Comparison of ENCODE assay signal across 9 cellular contexts in the genomic region with DNA sequence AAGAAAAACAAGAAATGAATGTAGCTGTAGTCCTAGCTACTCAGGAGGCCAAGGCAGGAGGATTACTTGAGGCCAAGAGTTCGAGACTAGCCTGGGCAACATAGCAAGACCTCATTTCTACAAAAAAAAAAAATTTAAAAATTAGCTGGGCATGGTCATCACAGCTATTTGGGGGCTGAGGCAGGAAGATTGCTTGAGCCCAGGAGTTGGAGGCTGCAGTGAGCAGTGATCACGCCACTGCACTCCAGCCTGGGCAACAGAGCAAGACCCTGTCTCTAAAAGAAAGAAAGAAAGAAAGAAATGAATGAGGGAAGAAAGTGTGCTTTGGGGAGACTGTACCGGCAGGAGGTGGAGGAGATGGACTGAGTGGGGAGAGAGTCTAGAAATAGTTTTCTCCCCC. TPM values are rescaled to one million over a fixed set of nuclear protein-coding genes. Genes with fewer than 3 reads are reported as not detected.
DNase-seq lines count a peak whose midpoint lies in the region; ATAC-seq, FAIRE-seq and TF ChIP-seq lines count a peak whose summit lies in the region.
"Not testable (repeated sequence)": the region's sequence is repeated elsewhere in the genome, so short reads cannot be mapped to it uniquely, and the experiment has no call there.
"Had no signal": no experiment of that assay in that cellular context is flagged by ENCODE, and none has a peak within 500 bp of the region (broad histone marks: within the 10 kb centered on the region; RNA-seq: fewer than 3 reads in every experiment).

No MANE protein-coding gene starts in this region.

- H3K4me3 ChIP-seq in AG04450 (ENCODE audit: low read depth, low read length), result 0 out of 2 replicates have a peak overlapping the region, but pooled peaks have one; percentile 3
- H3K4me3 ChIP-seq in IMR-90 (ENCODE audit: insufficient read depth, low read depth, low read length); adrenal gland; H1 (ENCODE audit: extremely low read depth in 1 of 4, insufficient read depth in 2 of 4, low read depth in 3 of 4, low read length in 4 of 4); stomach smooth muscle (ENCODE audit: low read length in 2 of 2): not testable (repeated sequence)
- peak overlapping the region in 1 of 3 experiments; percentile 47 for H3K4me3 ChIP-seq in keratinocyte (ENCODE audit: control insufficient read depth in 2 of 3, extremely low read depth in 1 of 3, insufficient read depth in 2 of 3, low read depth in 1 of 3, low read length in 3 of 3)
- H3K4me3 ChIP-seq in neutrophil (ENCODE audit: low read depth in 1 of 2, low read length in 1 of 2), result peak overlapping the region; percentile 18 to 28

- not testable (repeated sequence) for H3K9ac ChIP-seq in IMR-90 (ENCODE audit: low read depth, low read length); H1 (replicated peaks in 1 of 4; ENCODE audit: extremely low read depth in 1 of 4, low read depth in 3 of 4, low read length in 3 of 4); stomach smooth muscle (ENCODE audit: low read length in 2 of 2)
- peak overlapping the region; percentile 75 for H3K9ac ChIP-seq in keratinocyte (ENCODE audit: control insufficient read depth, extremely low read depth, insufficient read depth, low read length)

- H3K23me2 ChIP-seq in H1 (ENCODE audit: low read depth, low read length), result not testable (repeated sequence)

- intact Hi-C loops in IMR-90 (cut with micrococcal nuclease); adrenal gland (cut with DNase I): not testable (repeated sequence)

- H3K9me3 Mint-ChIP-seq in T-helper 1 cell treated with Interleukin-12 subunit alpha and Interleukin-12 subunit beta and Interleukin-4 antibody, amounts not matched to agents 30 μg/mL and 1 μg/mL, for 36 hours, result not testable (repeated sequence)

- not testable (repeated sequence) for TF ChIP-seq RAD21 in IMR-90 (IDR thresholded peaks at IDR 0.05; ENCODE audit: low read length); H1 (IDR thresholded peaks at IDR 0.05 in 1 of 2, conservative IDR thresholded peaks at IDR 0.05 in 1 of 2; ENCODE audit: low read depth in 2 of 2, low read length in 2 of 2)

- H2AFZ ChIP-seq in IMR-90 (replicated peaks; ENCODE audit: low read length, poor library complexity) (peak overlapping the region; percentile 87), H1 (ENCODE audit: low read length) (peak overlapping the region; percentile 100; the same call in 1 of the 2 replicates), keratinocyte (ENCODE audit: control insufficient read depth, low read length) (peak overlapping the region; percentile 59)

- peak overlapping the region; percentile 93 for H2BK120ac ChIP-seq in IMR-90 (ENCODE audit: low read depth, low read length)
- not testable (repeated sequence) for H2BK120ac ChIP-seq in H1 (replicated peaks; ENCODE audit: low read depth, low read length)

- not testable (repeated sequence) for H3K27me3 Mint-ChIP-seq in T-helper 1 cell treated with Interleukin-12 subunit alpha and Interleukin-12 subunit beta and Interleukin-4 antibody, amounts not matched to agents 30 μg/mL and 1 μg/mL, for 36 hours (ENCODE audit: low read depth)

- H3K27ac Mint-ChIP-seq in T-helper 1 cell treated with Interleukin-12 subunit alpha and Interleukin-12 subunit beta and Interleukin-4 antibody, amounts not matched to agents 30 μg/mL and 1 μg/mL, for 36 hours, result peak overlapping the region; percentile 95

- H3K18ac ChIP-seq in IMR-90 (ENCODE audit: low read depth, low read length), result peak overlapping the region; percentile 76
- H3K18ac ChIP-seq in H1 (ENCODE audit: extremely low read depth, low read length), result not testable (repeated sequence)

- in situ Hi-C loops in IMR-90 (cut with MboI; ENCODE audit: low sequenced_read_pairs), result not testable (repeated sequence)

- H3K27me3 ChIP-seq in AG04450 (ENCODE audit: control insufficient read depth, insufficient read depth, low read length); IMR-90 (ENCODE audit: control insufficient read depth, insufficient read depth, low read length); adrenal gland; H1 (replicated peaks in 1 of 4; ENCODE audit: control insufficient read depth in 3 of 4, extremely low read depth in 1 of 4, insufficient read depth in 3 of 4, low read length in 3 of 4); keratinocyte (ENCODE audit: control insufficient read depth, extremely low read depth, insufficient read depth, low read length); neutrophil; stomach smooth muscle (ENCODE audit: control insufficient read depth in 1 of 2, insufficient read depth in 2 of 2, low read length in 2 of 2): not testable (repeated sequence)

- not testable (repeated sequence) for H3K36me3 Mint-ChIP-seq in T-helper 1 cell treated with Interleukin-12 subunit alpha and Interleukin-12 subunit beta and Interleukin-4 antibody, amounts not matched to agents 30 μg/mL and 1 μg/mL, for 36 hours (ENCODE audit: low read depth)

- WGBS in IMR-90 (ENCODE audit: extremely low coverage in 2 of 2, insufficient read length in 1 of 2), 2 experiments, result no CpG with 5 or more reads among the region's 3 CpGs
- 72 to 80% (median 78%) methylated on average over 3 of the region's 3 CpGs for WGBS in adrenal gland, 4 donors
- WGBS in H1 (ENCODE audit: extremely low coverage in 1 of 2, insufficient coverage in 1 of 2, insufficient read length in 1 of 2, insufficient replicate concordance in 2 of 2, low coverage in 1 of 2, low lambda C conversion rate in 2 of 2, missing lambda C conversion rate in 1 of 2), 2 experiments, result 86% methylated on average over 3 of the region's 3 CpGs; no CpG with 5 or more reads in 1 of the 2 experiments

- H4K5ac ChIP-seq in IMR-90 (ENCODE audit: low read depth, low read length), result peak overlapping the region; percentile 95
- not testable (repeated sequence) for H4K5ac ChIP-seq in H1 (ENCODE audit: insufficient read length, low read depth, low read length)

- not testable (repeated sequence) for H4K20me1 ChIP-seq in IMR-90 (ENCODE audit: insufficient read depth, low read length); H1 (replicated peaks in 1 of 2; ENCODE audit: control insufficient read depth in 1 of 2, insufficient read depth in 2 of 2, low read length in 2 of 2); keratinocyte (ENCODE audit: control insufficient read depth, extremely low read depth, insufficient read depth, low read length)

- not testable (repeated sequence) for TF ChIP-seq CTCF in AG04450 (IDR thresholded peaks at IDR 0.05; ENCODE audit: low read depth, low read length); IMR-90 (conservative IDR thresholded peaks at IDR 0.05; ENCODE audit: low read depth, low read length); adrenal gland (IDR thresholded peaks at IDR 0.05); H1 (IDR thresholded peaks at IDR 0.05; ENCODE audit: control extremely low read depth in 1 of 3, insufficient read depth in 1 of 3, low read depth in 1 of 3, low read length in 3 of 3); keratinocyte (optimal IDR thresholded peaks at IDR 0.05 in 1 of 3, IDR thresholded peaks at IDR 0.05 in 1 of 3, conservative IDR thresholded peaks at IDR 0.05 in 1 of 3; ENCODE audit: extremely low read depth in 1 of 3, insufficient read depth in 2 of 3, low read length in 3 of 3); neutrophil (IDR thresholded peaks at IDR 0.05)

- dilution Hi-C loops in IMR-90 (cut with HindIII; ENCODE audit: low sequenced_read_pairs, unreplicated experiment); keratinocyte (cut with MboI; ENCODE audit: extremely low pct_ligation_motif_present, low sequenced_read_pairs): not testable (repeated sequence)

- H3K4me1 ChIP-seq in IMR-90 (ENCODE audit: control insufficient read depth, insufficient read depth, low read length), result peaks cover 15% of the 10 kb centered on the region
- H3K4me1 ChIP-seq in adrenal gland (replicated peaks in 1 of 2), result peaks cover 11 to 36% of the 10 kb centered on the region in 2 donors
- peaks cover 9 to 13% (median 9%) of the 10 kb centered on the region in 4 experiments for H3K4me1 ChIP-seq in H1 (replicated peaks in 1 of 4; ENCODE audit: control insufficient read depth in 3 of 4, insufficient read depth in 4 of 4, low read length in 3 of 4)
- peaks cover 28% of the 10 kb centered on the region for H3K4me1 ChIP-seq in keratinocyte (ENCODE audit: control insufficient read depth, extremely low read depth, insufficient read depth, low read length)
- H3K4me1 ChIP-seq in neutrophil (ENCODE audit: control insufficient read depth in 1 of 2, insufficient read depth in 1 of 2, low read depth in 1 of 2, low read length in 1 of 2), result peaks cover 28 to 30% of the 10 kb centered on the region in 2 experiments
- peaks cover 23% of the 10 kb centered on the region for H3K4me1 ChIP-seq in stomach smooth muscle (ENCODE audit: control insufficient read depth, insufficient read depth, low read length)

- H3K9me3 ChIP-seq in AG04450 (ENCODE audit: control insufficient read depth, insufficient read depth, low read length); IMR-90 (ENCODE audit: control insufficient read depth, insufficient read depth, low read length); adrenal gland (replicated peaks in 1 of 3); H1 (ENCODE audit: insufficient read depth in 2 of 2, low read depth in 1 of 2, low read length in 1 of 2); keratinocyte (ENCODE audit: control insufficient read depth, low read depth, low read length); neutrophil; stomach smooth muscle (ENCODE audit: control insufficient read depth in 2 of 2, low read length in 2 of 2): not testable (repeated sequence)

- H2AK9ac ChIP-seq in IMR-90 (replicated peaks; ENCODE audit: low read depth, low read length, poor library complexity), result not testable (repeated sequence)

- H3K23ac ChIP-seq in IMR-90 (ENCODE audit: low read depth, low read length), result peak overlapping the region; percentile 31; the same call in 1 of the 2 replicates
- H3K23ac ChIP-seq in H1 (ENCODE audit: insufficient read length), result not testable (repeated sequence)

- H2BK12ac ChIP-seq in H1 (ENCODE audit: low read depth, low read length), result peak overlapping the region; percentile 60; the same call in 1 of the 2 replicates

- H2BK20ac ChIP-seq in IMR-90 (ENCODE audit: low read depth, low read length) (peak overlapping the region; percentile 22; the same call in 1 of the 2 replicates), H1 (ENCODE audit: low read length) (0 out of 2 replicates have a peak overlapping the region, but pooled peaks have one; percentile 15)

- H4K91ac ChIP-seq in IMR-90 (ENCODE audit: insufficient read depth, low read depth, low read length), result peak overlapping the region; percentile 99
- H4K91ac ChIP-seq in H1 (replicated peaks; ENCODE audit: insufficient read length, low read length), result not testable (repeated sequence)

- peak overlapping the region; percentile 65 for H3K4me3 Mint-ChIP-seq in T-helper 1 cell treated with Interleukin-12 subunit alpha and Interleukin-12 subunit beta and Interleukin-4 antibody, amounts not matched to agents 30 μg/mL and 1 μg/mL, for 36 hours

- peak overlapping the region; percentile 90 to 98 for H4K8ac ChIP-seq in IMR-90 (ENCODE audit: low read depth in 2 of 2, low read length in 2 of 2)
- H4K8ac ChIP-seq in H1 (ENCODE audit: extremely low read depth, insufficient read depth, low read length), result not testable (repeated sequence)

- H3K14ac ChIP-seq in IMR-90 (replicated peaks; ENCODE audit: low read depth, low read length), result peak overlapping the region; percentile 65
- H3K14ac ChIP-seq in H1 (ENCODE audit: insufficient read length), result not testable (repeated sequence)

- BruUV-seq in IMR-90 (replicated peaks; lab: Mats Ljungman, UMichigan), result not testable (repeated sequence)

- 0 out of 2 replicates have a peak overlapping the region, but pooled peaks have one; percentile 45 for H2AK5ac ChIP-seq in IMR-90 (ENCODE audit: low read depth, low read length)
- not testable (repeated sequence) for H2AK5ac ChIP-seq in H1 (ENCODE audit: low read depth, low read length)

- not testable (repeated sequence) for H3K79me2 ChIP-seq in H1 (ENCODE audit: control insufficient read depth in 1 of 2, insufficient read depth in 2 of 2, low read length in 2 of 2); keratinocyte (ENCODE audit: control insufficient read depth, insufficient read depth, low read length)

- not testable (repeated sequence) for ATAC-seq in IMR-90 (ENCODE audit: low read depth)

- CTCF ChIA-PET in AG04450 (lab: Charles Lee); IMR-90 (lab: Yijun Ruan, JAX): not testable (repeated sequence)
- CTCF ChIA-PET in H1 (lab: Charles Lee; ENCODE audit: partially characterized antibody), result interaction anchor here (0.7 to 1.0 kb wide), 4 partner anchors 24 to 65 kb away, joined by 3 to 5 read pairs (median 3); no protein-coding TSS in a partner anchor

- POLR2A ChIA-PET in AG04450 (lab: Yijun Ruan, JAX); IMR-90 (lab: Charles Lee; ENCODE audit: unreplicated experiment): not testable (repeated sequence)
- POLR2A ChIA-PET in H1 (lab: Charles Lee; ENCODE audit: partially characterized antibody), result interaction anchor here (0.6 to 1.3 kb wide), 5 partner anchors 11 to 44 kb away, joined by 3 to 7 read pairs (median 4); no protein-coding TSS in a partner anchor

- peak overlapping the region; percentile 93 for H3K4ac ChIP-seq in IMR-90 (ENCODE audit: low read depth, low read length)
- not testable (repeated sequence) for H3K4ac ChIP-seq in H1 (replicated peaks; ENCODE audit: insufficient read length, low read depth, low read length)

- not testable (repeated sequence) for TF ChIP-seq POLR2A in IMR-90 (IDR thresholded peaks at IDR 0.05; ENCODE audit: low read depth, low read length); adrenal gland (IDR thresholded peaks at IDR 0.05); H1 (IDR thresholded peaks at IDR 0.05; ENCODE audit: control extremely low read depth in 1 of 2, low read depth in 2 of 2, low read length in 2 of 2)

- H3K27ac ChIP-seq in AG04450 (ENCODE audit: low read depth, low read length), result peak overlapping the region; percentile 95
- peak overlapping the region; percentile 51; the same call in 1 of the 2 replicates for H3K27ac ChIP-seq in IMR-90 (ENCODE audit: insufficient read depth, low read length)
- H3K27ac ChIP-seq in adrenal gland, result peak overlapping the region in 4 of 5 donors; percentile 34 to 90 (median 87)
- H3K27ac ChIP-seq in H1 (ENCODE audit: low read depth, low read length), result not testable (repeated sequence)
- peak overlapping the region; percentile 92 for H3K27ac ChIP-seq in keratinocyte (ENCODE audit: control insufficient read depth, insufficient read depth, low read length)
- H3K27ac ChIP-seq in neutrophil, result peak overlapping the region; percentile 66
- H3K27ac ChIP-seq in stomach smooth muscle (ENCODE audit: low read length), result peak overlapping the region; percentile 67

- peaks cover 27% of the 10 kb centered on the region for H3K4me1 Mint-ChIP-seq in T-helper 1 cell treated with Interleukin-12 subunit alpha and Interleukin-12 subunit beta and Interleukin-4 antibody, amounts not matched to agents 30 μg/mL and 1 μg/mL, for 36 hours (ENCODE audit: low read depth)

- H2BK15ac ChIP-seq in IMR-90 (ENCODE audit: low read depth, low read length), result not testable (repeated sequence)
- peak overlapping the region; percentile 4; the same call in 1 of the 2 replicates for H2BK15ac ChIP-seq in H1 (ENCODE audit: low read length)

- DNase-seq in AG04450 (ENCODE audit: low read depth, low spot score); IMR-90; adrenal gland; H1 (ENCODE audit: low read depth in 1 of 2, low spot score in 2 of 2); keratinocyte (ENCODE audit: low read depth, low spot score): not testable (repeated sequence)

- not testable (repeated sequence) for H3K56ac ChIP-seq in IMR-90 (ENCODE audit: extremely low read depth, insufficient read depth, low read length); H1 (replicated peaks; ENCODE audit: insufficient read length, low read depth, low read length)

- H2BK5ac ChIP-seq in IMR-90 (ENCODE audit: low read depth, low read length, poor library complexity, severe bottlenecking) (peak overlapping the region; percentile 74), H1 (ENCODE audit: low read depth, low read length) (peak overlapping the region; percentile 90; the same call in 1 of the 2 replicates)

- H3K9me1 ChIP-seq in IMR-90 (ENCODE audit: insufficient read depth, low read length), result peaks cover 12% of the 10 kb centered on the region
- H3K9me1 ChIP-seq in keratinocyte (ENCODE audit: control insufficient read depth, extremely low read depth, insufficient read depth, low read length), result not testable (repeated sequence)

- H3K79me1 ChIP-seq in IMR-90 (ENCODE audit: low read depth in 1 of 2, low read length in 2 of 2), result peaks cover 0 to 12% of the 10 kb centered on the region in 2 experiments; a peak in 2 of 4 replicates
- H3K79me1 ChIP-seq in H1 (ENCODE audit: low read depth, low read length), result not testable (repeated sequence)

- H3K4me2 ChIP-seq in IMR-90 (ENCODE audit: low read depth, low read length), result peak overlapping the region; percentile 31; the same call in 1 of the 2 replicates
- H3K4me2 ChIP-seq in H1 (ENCODE audit: insufficient read depth in 1 of 2, low read depth in 2 of 2, low read length in 2 of 2), result peak overlapping the region in 1 of 2 experiments; percentile 47; a peak in 1 of 4 replicates
- peak overlapping the region; percentile 72 for H3K4me2 ChIP-seq in keratinocyte (ENCODE audit: control insufficient read depth, extremely low read depth, insufficient read depth, low read depth, low read length)

- FAIRE-seq in H1 (lab: Jason Lieb, UNC); keratinocyte (lab: Jason Lieb, UNC): not testable (repeated sequence)

- not testable (repeated sequence) for TF ChIP-seq EP300 in H1 (IDR thresholded peaks at IDR 0.05; ENCODE audit: borderline replicate concordance in 1 of 2, low read depth in 2 of 2, low read length in 2 of 2)

- not testable (repeated sequence) for H3K36me3 ChIP-seq in IMR-90 (ENCODE audit: control insufficient read depth, insufficient read depth, low read length); adrenal gland (replicated peaks in 1 of 2); H1 (ENCODE audit: control insufficient read depth in 2 of 4, insufficient read depth in 4 of 4, low read length in 3 of 4); keratinocyte (ENCODE audit: control insufficient read depth in 2 of 2, extremely low read depth in 1 of 2, insufficient read depth in 2 of 2, low read length in 2 of 2); neutrophil; stomach smooth muscle (ENCODE audit: control insufficient read depth in 2 of 2, insufficient read depth in 2 of 2, low read length in 2 of 2)

RNA-seq across cellular contexts. Expression of gene YWHAG, which starts 5.0 kb away (rescaled TPM):
- 91.5 and 91.6 TPM in 2 replicates for polyA plus RNA-seq in AG04450 (2011; rRNA removed)
- 117 and 129 TPM in 2 replicates for polyA minus RNA-seq in AG04450 (2011; rRNA and poly(A)+ RNA removed)
- 40.1 and 58.6 TPM in 2 replicates for total RNA-seq in IMR-90 (2012; rRNA removed)
- 56.9 and 64.9 TPM in 2 replicates for polyA plus RNA-seq in IMR-90 (2012; rRNA removed)
- 26.6 and 33.4 TPM in 2 replicates for polyA plus RNA-seq in IMR-90 (2012; cell fraction: cytosol; rRNA removed)
- 15.8 and 33.2 TPM in 2 replicates for polyA plus RNA-seq in IMR-90 (2012; cell fraction: nucleus; rRNA removed; ENCODE audit: low replicate concordance)
- total RNA-seq in adrenal gland, result 100 to 1,000 TPM in 5 of 8 donors, 10 to 100 TPM in 3; 79.5 to 272 (median 130) TPM
- 100 to 1,000 TPM in 1 of 3 donors, 10 to 100 TPM in 2; 50.5 to 309 (median 68.6) TPM for polyA plus RNA-seq in adrenal gland
- 241 and 244 TPM in 2 replicates for total RNA-seq in H1 (2021; fragmentation: NEBNext Ultra II Directional; extraction: Animal tissue kit (Norgen Biotek cat#: 25700))
- 57.2 and 62.9 TPM in 2 replicates for polyA plus RNA-seq in H1 (2011; rRNA removed)
- polyA plus RNA-seq in H1 (2011; cell fraction: cytosol; rRNA removed), result 78.4 TPM
- polyA plus RNA-seq in H1 (2011; cell fraction: nucleus; rRNA removed), result 44.9 TPM
- 133 to 194 TPM (median 144 TPM) in 4 replicates for polyA plus RNA-seq in H1 (2012, experiment 1 of 2)
- 49.5 TPM for polyA plus RNA-seq in H1 (2012, experiment 2 of 2)
- 120 TPM for polyA plus RNA-seq in H1 (2013, experiment 1 of 2)
- polyA plus RNA-seq in H1 (2013, experiment 2 of 2), result 119 TPM
- 96.5 and 98.8 TPM in 2 replicates for polyA minus RNA-seq in H1 (2011; rRNA and poly(A)+ RNA removed)
- polyA minus RNA-seq in H1 (2011; cell fraction: cytosol; rRNA and poly(A)+ RNA removed), result 105 TPM
- polyA minus RNA-seq in H1 (2011; cell fraction: nucleus; rRNA and poly(A)+ RNA removed), result 54.5 TPM
- 88.1 to 130 TPM (median 116 TPM) in 3 replicates for polyA plus RNA-seq in keratinocyte
- 55.4 TPM for polyA plus RNA-seq in keratinocyte (2011; ENCODE audit: low read depth)
- 122 and 131 TPM in 2 replicates for polyA plus RNA-seq in keratinocyte (2011; cell fraction: cytosol; rRNA removed)
- polyA plus RNA-seq in keratinocyte (2011; cell fraction: nucleus; rRNA removed), result 139 and 153 TPM in 2 replicates
- polyA plus RNA-seq in keratinocyte (2012; ENCODE audit: low replicate concordance), result 142 and 228 TPM in 2 replicates
- 96.6 to 165 TPM (median 132 TPM) in 3 replicates for polyA minus RNA-seq in keratinocyte
- polyA minus RNA-seq in keratinocyte (2011; cell fraction: cytosol; rRNA and poly(A)+ RNA removed), result 173 TPM
- polyA minus RNA-seq in keratinocyte (2011; cell fraction: nucleus; rRNA and poly(A)+ RNA removed), result 96.8 and 151 TPM in 2 replicates

RNA-seq across cellular contexts. Expression of gene SSC4D, which starts 45.7 kb away (rescaled TPM):
- 0.45 and 0.57 TPM in 2 replicates for polyA plus RNA-seq in AG04450 (2011; rRNA removed)
- polyA minus RNA-seq in AG04450 (2011; rRNA and poly(A)+ RNA removed), result 0.35 and 0.92 TPM in 2 replicates
- total RNA-seq in IMR-90 (2012; rRNA removed), result 0.36 and 0.56 TPM in 2 replicates
- 0.63 and 0.70 TPM in 2 replicates for polyA plus RNA-seq in IMR-90 (2012; rRNA removed)
- 0.35 and 0.97 TPM in 2 replicates for polyA plus RNA-seq in IMR-90 (2012; cell fraction: cytosol; rRNA removed)
- 1.1 TPM in 2 replicates for polyA plus RNA-seq in IMR-90 (2012; cell fraction: nucleus; rRNA removed; ENCODE audit: low replicate concordance)
- 1 to 10 TPM in 7 of 8 donors, under 1 TPM in 1; 0.60 to 4.5 (median 1.9) TPM for total RNA-seq in adrenal gland
- 1 to 10 TPM in 2 of 3 donors, under 1 TPM in 1; 0.93 to 8.3 (median 3.9) TPM for polyA plus RNA-seq in adrenal gland
- 10.8 and 11.8 TPM in 2 replicates for total RNA-seq in H1 (2021; fragmentation: NEBNext Ultra II Directional; extraction: Animal tissue kit (Norgen Biotek cat#: 25700))
- polyA plus RNA-seq in H1 (2011; rRNA removed), result 27.5 and 30.8 TPM in 2 replicates
- 22.9 TPM for polyA plus RNA-seq in H1 (2011; cell fraction: cytosol; rRNA removed)
- polyA plus RNA-seq in H1 (2011; cell fraction: nucleus; rRNA removed), result 48.5 TPM
- polyA plus RNA-seq in H1 (2012, experiment 1 of 2), result 11.6 to 24.9 TPM (median 20.9 TPM) in 4 replicates
- polyA plus RNA-seq in H1 (2012, experiment 2 of 2), result 16.4 TPM
- 14.0 TPM for polyA plus RNA-seq in H1 (2013, experiment 1 of 2)
- 14.2 TPM for polyA plus RNA-seq in H1 (2013, experiment 2 of 2)
- 11.1 and 13.8 TPM in 2 replicates for polyA minus RNA-seq in H1 (2011; rRNA and poly(A)+ RNA removed)
- polyA minus RNA-seq in H1 (2011; cell fraction: cytosol; rRNA and poly(A)+ RNA removed), result 6.3 TPM
- 8.1 TPM for polyA minus RNA-seq in H1 (2011; cell fraction: nucleus; rRNA and poly(A)+ RNA removed)
- polyA plus RNA-seq in keratinocyte, result 0.98 to 1.6 TPM (median 1.1 TPM) in 3 replicates
- not detected for polyA plus RNA-seq in keratinocyte (2011; ENCODE audit: low read depth)
- 0.83 and 1.2 TPM in 2 replicates for polyA plus RNA-seq in keratinocyte (2011; cell fraction: cytosol; rRNA removed)
- 1.6 and 2.0 TPM in 2 replicates for polyA plus RNA-seq in keratinocyte (2011; cell fraction: nucleus; rRNA removed)
- 0.76 and 0.88 TPM in 2 replicates for polyA plus RNA-seq in keratinocyte (2012; ENCODE audit: low replicate concordance)
- 0.13 to 0.73 TPM (median 0.48 TPM) in 3 replicates for polyA minus RNA-seq in keratinocyte
- polyA minus RNA-seq in keratinocyte (2011; cell fraction: cytosol; rRNA and poly(A)+ RNA removed), result not detected
- 0.39 and 0.53 TPM in 2 replicates for polyA minus RNA-seq in keratinocyte (2011; cell fraction: nucleus; rRNA and poly(A)+ RNA removed)
- total RNA-seq: CD4-positive, CD25-positive, alpha-beta regulatory T cell had no signal
